8 cellular contexts compared by ENCODE assay signal in genomic region chr5:51382759-51383493, GRCh38. TPM values are rescaled to one million over a fixed set of nuclear protein-coding genes. Genes with fewer than 3 reads are reported as not detected.
DNase-seq lines count a peak whose midpoint lies in the region; ATAC-seq and TF ChIP-seq lines count a peak whose summit lies in the region.

Gene ISL1 (plus strand): TSS chr5:51383448. CDS start chr5:51383672, 224 bp downstream.

- no peaks in the 10 kb centered on the region for H3K36me3 Mint-ChIP-seq in activated T-helper 1 cell treated with anti-CD3 and anti-CD28 coated beads, Interleukin-12 subunit alpha, Interleukin-12 subunit beta, Interleukin-2, Interleukin-4 antibody, amounts not matched to agents 30 ng/mL and 10 ng/mL and 1 ng/mL, durations not matched to agents 14 hours and 24 hours and 36 hours (ENCODE audit: low read depth)
- peaks cover 59% of the 10 kb centered on the region for H3K36me3 Mint-ChIP-seq in natural killer cell

- H3K27ac Mint-ChIP-seq in activated T-helper 1 cell treated with anti-CD3 and anti-CD28 coated beads, Interleukin-12 subunit alpha, Interleukin-12 subunit beta, Interleukin-2, Interleukin-4 antibody, amounts not matched to agents 30 ng/mL and 10 ng/mL and 1 ng/mL, durations not matched to agents 14 hours and 24 hours and 36 hours = peak within 1 kb of the TSS; percentile 31
- H3K27ac Mint-ChIP-seq in natural killer cell = no peak within 1 kb of the TSS

- H3K4me1 ChIP-seq in ES-I3 (ENCODE audit: insufficient read depth, low read length) (peaks cover 20% of the 10 kb centered on the region), right atrium auricular region (peaks cover 0 to 29% of the 10 kb centered on the region in 2 donors)

- peaks cover 12% of the 10 kb centered on the region for H3K4me1 Mint-ChIP-seq in activated T-helper 1 cell treated with anti-CD3 and anti-CD28 coated beads, Interleukin-12 subunit alpha, Interleukin-12 subunit beta, Interleukin-2, Interleukin-4 antibody, amounts not matched to agents 30 ng/mL and 10 ng/mL and 1 ng/mL, durations not matched to agents 14 hours and 24 hours and 36 hours (ENCODE audit: low read depth)
- peaks cover 0 to 5% of the 10 kb centered on the region in 2 donors for H3K4me1 Mint-ChIP-seq in natural killer cell

- peak; percentile 74 for DNase-seq in NCI-H1417 treated with DMSO at 0.1 percent for 48 hours (lab: John Stamatoyannopoulos, UW)
- no peak for DNase-seq in activated T-helper 1 cell treated with anti-CD3 and anti-CD28 coated beads, Interleukin-12 subunit alpha, Interleukin-12 subunit beta, Interleukin-2, Interleukin-4 antibody, amounts not matched to agents 30 ng/mL and 10 ng/mL and 1 ng/mL, durations not matched to agents 14 hours and 24 hours and 36 hours (ENCODE audit: low spot score)
- DNase-seq in right atrium auricular region (ENCODE audit: low spot score) = no peak
- DNase-seq in retina = peak; percentile 96
- no peak for DNase-seq in cerebellum (ENCODE audit: low spot score)
- no peak for DNase-seq in natural killer cell
- DNase-seq in stimulated activated CD4-positive, alpha-beta T cell treated with anti-CD3 and anti-CD28 coated beads, Interleukin-2, amount 100 ng/mL, for 24 hours = no peak

- no peak within 1 kb of the TSS for H3K4me3 Mint-ChIP-seq in activated T-helper 1 cell treated with anti-CD3 and anti-CD28 coated beads, Interleukin-12 subunit alpha, Interleukin-12 subunit beta, Interleukin-2, Interleukin-4 antibody, amounts not matched to agents 30 ng/mL and 10 ng/mL and 1 ng/mL, durations not matched to agents 14 hours and 24 hours and 36 hours
- no peak within 1 kb of the TSS for H3K4me3 Mint-ChIP-seq in natural killer cell

- H3K9me3 Mint-ChIP-seq in activated T-helper 1 cell treated with anti-CD3 and anti-CD28 coated beads, Interleukin-12 subunit alpha, Interleukin-12 subunit beta, Interleukin-2, Interleukin-4 antibody, amounts not matched to agents 30 ng/mL and 10 ng/mL and 1 ng/mL, durations not matched to agents 14 hours and 24 hours and 36 hours = no peaks in the 10 kb centered on the region
- H3K9me3 Mint-ChIP-seq in natural killer cell = peaks cover 2 to 4% of the 10 kb centered on the region in 2 donors

- peak within 1 kb of the TSS; percentile 18 to 37 for H3K4me3 ChIP-seq in right atrium auricular region

- peaks cover 16 to 23% of the 10 kb centered on the region in 2 donors for H3K27me3 ChIP-seq in right atrium auricular region

- no peak within 1 kb of the TSS for H3K27ac ChIP-seq in right atrium auricular region

- no peaks in the 10 kb centered on the region for H3K9me3 ChIP-seq in ES-I3 (ENCODE audit: control insufficient read depth, insufficient read depth, low read length)
- no peaks in the 10 kb centered on the region for H3K9me3 ChIP-seq in right atrium auricular region

- H3K36me3 ChIP-seq in ES-I3 (ENCODE audit: insufficient read depth, low read length) (no peaks in the 10 kb centered on the region), right atrium auricular region (no peaks in the 10 kb centered on the region)

- peaks cover 90% of the 10 kb centered on the region for H3K27me3 Mint-ChIP-seq in activated T-helper 1 cell treated with anti-CD3 and anti-CD28 coated beads, Interleukin-12 subunit alpha, Interleukin-12 subunit beta, Interleukin-2, Interleukin-4 antibody, amounts not matched to agents 30 ng/mL and 10 ng/mL and 1 ng/mL, durations not matched to agents 14 hours and 24 hours and 36 hours (ENCODE audit: insufficient read depth)
- H3K27me3 Mint-ChIP-seq in natural killer cell (ENCODE audit: low read depth in 2 of 2) = peaks cover 77 to 93% of the 10 kb centered on the region in 2 donors

- peak within 1 kb of the TSS; percentile 48; the same call in 1 of the 2 replicates for H3K9ac ChIP-seq in ES-I3 (ENCODE audit: low read depth, low read length)

- ATAC-seq in natural killer cell = no peak

- TF ChIP-seq CTCF in right atrium auricular region (IDR thresholded peaks at IDR 0.05) (no peak), natural killer cell (IDR thresholded peaks at IDR 0.05) (no peak)

- intact Hi-C loops in activated T-helper 1 cell treated with anti-CD3 and anti-CD28 coated beads, Interleukin-12 subunit alpha, Interleukin-12 subunit beta, Interleukin-2, Interleukin-4 antibody, amounts not matched to agents 30 ng/mL and 10 ng/mL and 1 ng/mL, durations not matched to agents 14 hours and 24 hours and 36 hours (cut with micrococcal nuclease) = loop anchor here (5.0 kb wide), 1 partner anchor 1274 kb away; no protein-coding TSS in a partner anchor
- intact Hi-C loops in natural killer cell (cut with micrococcal nuclease) = no loop called here

RNA-seq across cellular contexts. Expression of gene ISL1, which starts in this region (rescaled TPM):
- not detected in 2 replicates for total RNA-seq in activated T-helper 1 cell treated with anti-CD3 and anti-CD28 coated beads, Interleukin-12 subunit alpha, Interleukin-12 subunit beta, Interleukin-2, Interleukin-4 antibody, amounts not matched to agents 30 ng/mL and 10 ng/mL and 1 ng/mL, durations not matched to agents 14 hours and 24 hours and 36 hours
- total RNA-seq in right atrium auricular region (not detected), cerebellum (not detected), natural killer cell (not detected)

Comparison
In these comparisons a context has a peak if more than half of its experiments do, and no peak if none do; other contexts are left out.
1. DNase-seq: peak in NCI-H1417 treated with DMSO at 0.1 percent for 48 hours (single experiment) and retina (single experiment); none in activated T-helper 1 cell treated with anti-CD3 and anti-CD28 coated beads, Interleukin-12 subunit alpha, Interleukin-12 subunit beta, Interleukin-2, Interleukin-4 antibody, amounts not matched to agents 30 ng/mL and 10 ng/mL and 1 ng/mL, durations not matched to agents 14 hours and 24 hours and 36 hours (single experiment), right atrium auricular region (single experiment), cerebellum (single experiment), natural killer cell (single experiment) and stimulated activated CD4-positive, alpha-beta T cell treated with anti-CD3 and anti-CD28 coated beads, Interleukin-2, amount 100 ng/mL, for 24 hours (0 of 2).